Comparison of ENCODE assay signal across 33 cellular contexts in the genomic region with DNA sequence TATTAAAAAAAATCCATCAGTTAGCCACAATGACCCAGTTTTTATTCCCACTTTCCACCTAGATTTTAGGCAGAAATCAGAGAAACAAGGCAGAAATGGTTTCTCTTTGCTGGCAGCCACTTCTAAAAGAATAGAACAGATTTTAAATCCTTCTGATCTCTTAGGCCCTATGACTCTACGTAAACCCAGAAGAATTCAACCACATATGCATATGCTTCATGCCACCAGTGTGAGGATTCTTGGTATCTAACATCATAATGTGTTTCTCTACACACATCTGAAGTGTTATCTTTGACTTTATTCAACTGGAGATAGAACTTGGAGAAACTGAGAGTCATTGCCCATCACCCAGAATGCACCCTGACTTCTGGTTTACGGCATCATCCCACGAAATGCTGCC.
A peak's percentile ranks its signal among the peaks of the same experiment; 100 is the strongest.
DNase-seq lines count a peak whose midpoint lies in the region; ATAC-seq and TF ChIP-seq lines count a peak whose summit lies in the region.
"Had no signal": no experiment of that assay in that cellular context is flagged by ENCODE, and none has a peak within 500 bp of the region (broad histone marks: within the 10 kb centered on the region; RNA-seq: fewer than 3 reads in every experiment).

No MANE protein-coding gene starts in this region.

- no peak overlapping the region for H2BK15ac ChIP-seq in mesenchymal stem cell (ENCODE audit: low read depth, poor library complexity, severe bottlenecking)

- H2AK5ac ChIP-seq in mesenchymal stem cell (ENCODE audit: low read length, severe bottlenecking) = no peak overlapping the region

- CTCF ChIA-PET in PC-9 (lab: Charles Lee) = no interaction called here
- CTCF ChIA-PET in activated CD8-positive, alpha-beta memory T cell treated with anti-CD3 and anti-CD28 coated beads, Interleukin-2, amount 10 ng/mL, durations not matched to agents 7 days and 5 days (lab: Charles Lee) = no interaction called here

- intact Hi-C loops in PC-9 (cut with micrococcal nuclease; ENCODE audit: unreplicated experiment) = no loop called here
- intact Hi-C loops in posterior cingulate gyrus (cut with DNase I) = no loop called here

- no peak overlapping the region for H3K23ac ChIP-seq in mesenchymal stem cell (ENCODE audit: low read length in 2 of 2)

- no peaks in the 10 kb centered on the region for H3K9me3 ChIP-seq in PC-9 (ENCODE audit: insufficient read depth, low read depth)
- H3K9me3 ChIP-seq in mesenchymal stem cell (ENCODE audit: control insufficient read depth, low read length) = no peaks in the 10 kb centered on the region
- H3K9me3 ChIP-seq: left lung, upper lobe of right lung had no signal

- H3K14ac ChIP-seq in mesenchymal stem cell (ENCODE audit: low read length in 2 of 2) = no peak overlapping the region

- peaks cover 17% of the 10 kb centered on the region for H3F3A ChIP-seq in PC-9 (ENCODE audit: insufficient read depth, low read depth)

- no peak for ATAC-seq in activated CD8-positive, alpha-beta memory T cell treated with anti-CD3 and anti-CD28 coated beads, Interleukin-2, amount 10 ng/mL, durations not matched to agents 7 days and 5 days
- ATAC-seq: activated T-cell treated with anti-CD3 and anti-CD28 coated beads, Interleukin-2, amount 50 U/mL, for 4 hours; stimulated activated effector memory CD8-positive, alpha-beta T cell treated with anti-CD3 and anti-CD28 coated beads, Interleukin-12 subunit alpha, Interleukin-12 subunit beta, amount 100 ng/mL, for 72 hours had no signal

- H2BK5ac ChIP-seq in mesenchymal stem cell (ENCODE audit: low read depth, low read length, poor library complexity, severe bottlenecking) = no peak overlapping the region

- peaks cover 5% of the 10 kb centered on the region for H3K4me1 Mint-ChIP-seq in activated CD8-positive, alpha-beta memory T cell treated with anti-CD3 and anti-CD28 coated beads, Interleukin-2, amount 10 ng/mL, durations not matched to agents 7 days and 5 days
- H3K4me1 Mint-ChIP-seq: endodermal cell had no signal

- H3K4ac ChIP-seq in mesenchymal stem cell (ENCODE audit: low read depth in 1 of 2, low read length in 2 of 2) = no peak overlapping the region

- H3K4me1 ChIP-seq in ACC112 (ENCODE audit: control insufficient read depth, insufficient read depth, low read length, unreplicated experiment) (peaks cover 17% of the 10 kb centered on the region), PC-9 (replicated peaks; ENCODE audit: insufficient read depth) (peaks cover 20% of the 10 kb centered on the region), mesenchymal stem cell (ENCODE audit: control insufficient read depth, insufficient read depth, low read depth, low read length) (peaks cover 3% of the 10 kb centered on the region)
- H3K4me1 ChIP-seq: left lung, upper lobe of right lung had no signal

- H3K4me2 ChIP-seq in PC-9 = no peak overlapping the region; the same call in 1 of the 2 replicates
- H3K4me2 ChIP-seq in mesenchymal stem cell (ENCODE audit: low read length, poor library complexity, severe bottlenecking) = no peak overlapping the region
- H3K4me2 ChIP-seq: KMS-11 had no signal

- POLR2A ChIA-PET in PC-9 (lab: Charles Lee; ENCODE audit: unreplicated experiment) = no interaction called here

- no TSS peak for BruUV-seq in PC-9 (replicated peaks; lab: Mats Ljungman, UMichigan)

- H3K36me3 ChIP-seq in ACC112 (ENCODE audit: insufficient read depth, low read length) = 0 out of 2 replicates have a peak, but pooled peaks cover 3% of the 10 kb centered on the region
- no peaks in the 10 kb centered on the region for H3K36me3 ChIP-seq in PC-9 (ENCODE audit: low read depth)
- H3K36me3 ChIP-seq in mesenchymal stem cell (ENCODE audit: control insufficient read depth in 1 of 2, insufficient read depth in 2 of 2, low read depth in 1 of 2, low read length in 2 of 2) = no peaks in the 10 kb centered on the region
- H3K36me3 ChIP-seq: left lung, upper lobe of right lung had no signal

- no peak overlapping the region for H3K27ac Mint-ChIP-seq in activated CD8-positive, alpha-beta memory T cell treated with anti-CD3 and anti-CD28 coated beads, Interleukin-2, amount 10 ng/mL, durations not matched to agents 7 days and 5 days
- H3K27ac Mint-ChIP-seq: activated naive CD8-positive, alpha-beta T cell treated with anti-CD3 and anti-CD28 coated beads, Interleukin-2, amount 10 ng/mL, durations not matched to agents 7 days and 5 days; CD4-positive, CD25-positive, alpha-beta regulatory T cell; endodermal cell; mesothelial cell of epicardium; stimulated activated effector memory CD8-positive, alpha-beta T cell treated with anti-CD3 and anti-CD28 coated beads, Interleukin-12 subunit alpha, Interleukin-12 subunit beta, amount 100 ng/mL, for 72 hours; T-helper 1 cell treated with Interleukin-12 subunit alpha and Interleukin-12 subunit beta and Interleukin-4 antibody, amounts not matched to agents 30 μg/mL and 1 μg/mL, for 36 hours had no signal

- H3K79me2 ChIP-seq in ACC112 (ENCODE audit: control insufficient read depth, insufficient read depth, low read length, unreplicated experiment) (no peaks in the 10 kb centered on the region), PC-9 (ENCODE audit: low read depth) (no peaks in the 10 kb centered on the region)

- H3K4me3 ChIP-seq in ACC112 (ENCODE audit: low read depth, low read length) = no peak overlapping the region
- no peak overlapping the region for H3K4me3 ChIP-seq in PC-9
- no peak overlapping the region for H3K4me3 ChIP-seq in mesenchymal stem cell (ENCODE audit: insufficient read depth in 1 of 2, low read depth in 1 of 2, low read length in 2 of 2)
- H3K4me3 ChIP-seq: left lung, upper lobe of right lung had no signal

- no peak overlapping the region for H3K4me3 Mint-ChIP-seq in activated CD8-positive, alpha-beta memory T cell treated with anti-CD3 and anti-CD28 coated beads, Interleukin-2, amount 10 ng/mL, durations not matched to agents 7 days and 5 days
- H3K4me3 Mint-ChIP-seq: activated naive CD8-positive, alpha-beta T cell treated with anti-CD3 and anti-CD28 coated beads, Interleukin-2, amount 10 ng/mL, durations not matched to agents 7 days and 5 days; activated T-cell treated with anti-CD3 and anti-CD28 coated beads, Interleukin-2, amount 50 U/mL, for 4 hours; CD4-positive, CD25-positive, alpha-beta regulatory T cell; central memory CD8-positive, alpha-beta T cell; endodermal cell; mesothelial cell of epicardium; stimulated activated effector memory CD8-positive, alpha-beta T cell treated with anti-CD3 and anti-CD28 coated beads, Interleukin-12 subunit alpha, Interleukin-12 subunit beta, amount 100 ng/mL, for 72 hours; T-helper 1 cell treated with Interleukin-12 subunit alpha and Interleukin-12 subunit beta and Interleukin-4 antibody, amounts not matched to agents 30 μg/mL and 1 μg/mL, for 36 hours had no signal

- peaks cover 4% of the 10 kb centered on the region for H3K9me3 Mint-ChIP-seq in activated CD8-positive, alpha-beta memory T cell treated with anti-CD3 and anti-CD28 coated beads, Interleukin-2, amount 10 ng/mL, durations not matched to agents 7 days and 5 days (ENCODE audit: low read depth)

- H4K20me1 ChIP-seq in PC-9 (ENCODE audit: insufficient read depth) = no peaks in the 10 kb centered on the region

- H2BK120ac ChIP-seq in mesenchymal stem cell (ENCODE audit: low read depth, low read length) = no peak overlapping the region

- H3K79me1 ChIP-seq in mesenchymal stem cell (replicated peaks; ENCODE audit: low read length, poor library complexity, severe bottlenecking) = no peaks in the 10 kb centered on the region

- no peaks in the 10 kb centered on the region for H3K9me2 ChIP-seq in PC-9 (ENCODE audit: insufficient read depth)

- no peak overlapping the region for H3K18ac ChIP-seq in mesenchymal stem cell (ENCODE audit: low read depth in 1 of 2, low read length in 2 of 2)

- H3K27ac ChIP-seq in ACC112 (ENCODE audit: low read depth, low read length) = peak overlapping the region; percentile 87
- peak overlapping the region; percentile 73 for H3K27ac ChIP-seq in PC-9
- peak overlapping the region; percentile 77 for H3K27ac ChIP-seq in epithelial cell of prostate
- H3K27ac ChIP-seq in mesenchymal stem cell (ENCODE audit: low read length, poor library complexity, severe bottlenecking) = no peak overlapping the region
- H3K27ac ChIP-seq: 22Rv1, KMS-11, upper lobe of right lung had no signal

- no peak overlapping the region for H4K8ac ChIP-seq in mesenchymal stem cell (ENCODE audit: low read length)

- no peak overlapping the region for H4K91ac ChIP-seq in mesenchymal stem cell (ENCODE audit: low read length)

- H3K36me3 Mint-ChIP-seq in activated CD8-positive, alpha-beta memory T cell treated with anti-CD3 and anti-CD28 coated beads, Interleukin-2, amount 10 ng/mL, durations not matched to agents 7 days and 5 days = peaks cover 10% of the 10 kb centered on the region
- H3K36me3 Mint-ChIP-seq: CD4-positive, CD25-positive, alpha-beta regulatory T cell; mesothelial cell of epicardium; stimulated activated effector memory CD8-positive, alpha-beta T cell treated with anti-CD3 and anti-CD28 coated beads, Interleukin-12 subunit alpha, Interleukin-12 subunit beta, amount 100 ng/mL, for 72 hours had no signal

- H3K9ac ChIP-seq in mesenchymal stem cell (ENCODE audit: low read length) = peak overlapping the region; percentile 34
- H3K9ac ChIP-seq: KMS-11 had no signal

- peak overlapping the region; percentile 73 for H2AFZ ChIP-seq in ACC112 (ENCODE audit: low read length, unreplicated experiment)
- H2AFZ ChIP-seq in PC-9 = no peak overlapping the region
- H2AFZ ChIP-seq in mesenchymal stem cell (ENCODE audit: low read depth, low read length) = no peak overlapping the region

- no peaks in the 10 kb centered on the region for H3K27me3 ChIP-seq in ACC112 (ENCODE audit: insufficient read depth, low read length)
- H3K27me3 ChIP-seq in PC-9 (ENCODE audit: insufficient read depth, low read depth) = no peaks in the 10 kb centered on the region
- no peaks in the 10 kb centered on the region for H3K27me3 ChIP-seq in mesenchymal stem cell (ENCODE audit: control insufficient read depth in 1 of 2, insufficient read depth in 1 of 2, low read length in 2 of 2)
- H3K27me3 ChIP-seq: left lung, upper lobe of right lung had no signal

- no peak overlapping the region for H2BK12ac ChIP-seq in mesenchymal stem cell (ENCODE audit: low read length in 2 of 2)

- 94% methylated on average over 2 of the region's 3 CpGs for WGBS in mesenchymal stem cell

- TF ChIP-seq CTCF in PC-9 (conservative IDR thresholded peaks at IDR 0.05) = no peak

- H3K27me3 Mint-ChIP-seq in activated CD8-positive, alpha-beta memory T cell treated with anti-CD3 and anti-CD28 coated beads, Interleukin-2, amount 10 ng/mL, durations not matched to agents 7 days and 5 days = peaks cover 6% of the 10 kb centered on the region

- DNase-seq in PC-9 = no peak
- no peak for DNase-seq in epithelial cell of prostate (ENCODE audit: low read depth, low spot score)
- DNase-seq in mesenchymal stem cell = no peak
- no peak for DNase-seq in NCI-H2196 treated with DMSO at 0.1 percent for 48 hours (lab: John Stamatoyannopoulos, UW; ENCODE audit: unreplicated experiment)
- no peak for DNase-seq in NCI-H1930 (lab: John Stamatoyannopoulos, UW)
- DNase-seq in posterior cingulate gyrus = no peak
- DNase-seq in activated CD8-positive, alpha-beta memory T cell treated with anti-CD3 and anti-CD28 coated beads, Interleukin-2, amount 10 ng/mL, durations not matched to agents 7 days and 5 days = no peak
- DNase-seq: activated CD4-positive, CD25-positive, alpha-beta regulatory T cell; activated gamma-delta T cell treated with Interleukin-2 at 50 U/mL for 16 hours; activated naive CD8-positive, alpha-beta T cell treated with anti-CD3 and anti-CD28 coated beads, Interleukin-2, amount 10 ng/mL, durations not matched to agents 7 days and 5 days; activated T-cell treated with anti-CD3 and anti-CD28 coated beads, Interleukin-2, amount 50 U/mL, for 4 hours; AML-193; Calu3; CD4-positive, CD25-positive, alpha-beta regulatory T cell; dermis blood vessel endothelial cell; DND-41; endodermal cell; H7; left lung; MM.1S; NCI-H1105 treated with DMSO at 0.1 percent for 48 hours; NCI-H187 treated with DMSO at 0.1 percent for 48 hours; NCI-H526; Right ventricle myocardium superior; stimulated activated CD4-positive, alpha-beta T cell treated with anti-CD3 and anti-CD28 coated beads, Interleukin-15, amount 100 ng/mL, for 24 hours; upper lobe of right lung had no signal
